ENCODE assay signal across 14 cellular contexts in genomic region chr10:75497997-75498797, GRCh38.
A peak's percentile ranks its signal among the peaks of the same experiment; 100 is the strongest.
DNase-seq lines count a peak whose midpoint lies in the region; ATAC-seq and TF ChIP-seq lines count a peak whose summit lies in the region.
"Had no signal": no experiment of that assay in that cellular context is flagged by ENCODE, and none has a peak within 500 bp of the region (broad histone marks: within the 10 kb centered on the region; RNA-seq: fewer than 3 reads in every experiment).

No MANE protein-coding gene starts in this region.

- H3K27ac ChIP-seq in epithelial cell of prostate: no peak overlapping the region
- H3K27ac ChIP-seq: BLaER1 had no signal

- TF ChIP-seq CTCF in HFF-Myc (IDR thresholded peaks at IDR 0.05; ENCODE audit: low read depth, low read length, missing control alignments) (no peak), omental fat pad (IDR thresholded peaks at IDR 0.05) (no peak)

- ATAC-seq in omental fat pad (ENCODE audit: low FRiP score) (peak; percentile 74), HG03460 (IDR thresholded peaks at IDR 0.05; ENCODE audit: unreplicated experiment) (no peak)
- ATAC-seq: T-helper 17 cell had no signal

- H3K4me3 ChIP-seq in HFF-Myc (replicated peaks; ENCODE audit: low read depth, low read length): no peak overlapping the region
- H3K4me3 ChIP-seq: BLaER1 had no signal

- DNase-seq in AG08396 (ENCODE audit: low spot score) (peak; percentile 27), HFF-Myc (ENCODE audit: extremely low read depth, low read depth) (peak; percentile 9), epithelial cell of prostate (ENCODE audit: low read depth, low spot score) (peak; percentile 8), omental fat pad (ENCODE audit: low spot score) (no peak), NCI-H1436 treated with DMSO at 0.1 percent for 48 hours (lab: John Stamatoyannopoulos, UW) (no peak)
- DNase-seq in central memory CD4-positive, alpha-beta T cell: no peak
- DNase-seq in stimulated activated naive CD4-positive, alpha-beta T cell treated with Interleukin-2 at 50 U/mL for 16 hours (lab: John Stamatoyannopoulos, UW): no peak
- DNase-seq: caudate nucleus, DMS79, Kasumi-1, NCI-H2171 treated with DMSO at 0.1 percent for 48 hours, T-helper 17 cell had no signal

Comparison
In these comparisons a context has a peak if more than half of its experiments do, and no peak if none do; other contexts are left out.
1. DNase-seq: peak in AG08396 (single experiment), HFF-Myc (single experiment) and epithelial cell of prostate (single experiment); none in omental fat pad (single experiment), NCI-H1436 treated with DMSO at 0.1 percent for 48 hours (single experiment), central memory CD4-positive, alpha-beta T cell (single experiment) and stimulated activated naive CD4-positive, alpha-beta T cell treated with Interleukin-2 at 50 U/mL for 16 hours (single experiment).